In the genomic region with DNA sequence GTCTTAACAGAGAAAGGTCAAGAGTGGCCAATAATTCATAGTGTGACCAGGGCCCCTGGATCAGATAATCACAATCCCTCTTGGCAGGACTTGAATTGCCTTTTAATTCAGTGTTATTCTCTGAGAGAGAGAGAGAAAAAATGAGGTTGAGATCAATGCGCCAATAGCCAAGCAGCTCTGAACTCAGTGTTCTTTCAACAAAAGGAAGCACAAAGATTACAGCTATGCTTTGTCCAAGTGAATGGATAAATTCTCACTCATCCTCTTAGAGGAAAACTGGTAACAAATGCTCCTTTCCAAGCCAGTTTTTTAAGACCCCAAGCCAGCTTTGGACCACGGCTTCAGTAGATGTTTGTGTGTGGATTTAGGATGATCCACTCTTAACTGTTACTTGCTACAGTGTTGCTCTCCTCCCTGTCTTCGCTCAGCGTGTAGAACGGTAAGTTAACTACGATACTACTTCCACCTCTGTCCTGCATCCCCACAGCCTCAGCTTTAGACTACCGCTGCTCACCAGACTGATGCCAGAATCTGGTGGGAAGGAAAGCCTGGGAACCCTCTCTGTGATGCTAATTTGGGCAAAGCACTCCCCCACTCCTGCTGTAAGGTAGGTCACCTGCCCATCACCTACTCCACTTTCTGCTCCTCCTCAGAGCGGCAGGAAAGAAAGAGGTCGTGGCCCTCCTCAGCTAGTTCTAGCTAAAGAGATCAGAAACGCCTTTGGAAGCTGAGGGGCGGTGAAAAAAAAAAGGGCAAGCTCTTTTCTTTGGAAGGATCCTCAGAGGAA, we compare ENCODE assay signal across 1 cellular context.
TF ChIP-seq lines count a peak whose summit lies in the region.

No MANE protein-coding gene starts in this region.

TF ChIP-seq in HepG2, 621 proteins besides CTCF, POLR2A, EP300 and RAD21 (continued from another document):
- no peak for TF ChIP-seq ZNF343 (CRISPR knock-in tag; IDR thresholded peaks at IDR 0.05)
- TF ChIP-seq POLR2AphosphoS2 (IDR thresholded peaks at IDR 0.05; ENCODE audit: low read depth, low read length): no peak
- no peak for TF ChIP-seq CREM (IDR thresholded peaks at IDR 0.05)
- no peak for TF ChIP-seq CREM (CRISPR knock-in tag; IDR thresholded peaks at IDR 0.05)
- peak; percentile 93 for TF ChIP-seq ZNF317 (CRISPR knock-in tag; IDR thresholded peaks at IDR 0.05)
- TF ChIP-seq CEBPB (IDR thresholded peaks at IDR 0.05; ENCODE audit: borderline replicate concordance, low read depth, low read length): no peak
- TF ChIP-seq MAFK (conservative IDR thresholded peaks at IDR 0.05 in 1 of 2, IDR thresholded peaks at IDR 0.05 in 1 of 2; ENCODE audit: low read length in 2 of 2): no peak
- TF ChIP-seq RBM39 (IDR thresholded peaks at IDR 0.05; ENCODE audit: low read depth, low read length, poor library complexity, severe bottlenecking): no peak
- TF ChIP-seq, protein P1, sequence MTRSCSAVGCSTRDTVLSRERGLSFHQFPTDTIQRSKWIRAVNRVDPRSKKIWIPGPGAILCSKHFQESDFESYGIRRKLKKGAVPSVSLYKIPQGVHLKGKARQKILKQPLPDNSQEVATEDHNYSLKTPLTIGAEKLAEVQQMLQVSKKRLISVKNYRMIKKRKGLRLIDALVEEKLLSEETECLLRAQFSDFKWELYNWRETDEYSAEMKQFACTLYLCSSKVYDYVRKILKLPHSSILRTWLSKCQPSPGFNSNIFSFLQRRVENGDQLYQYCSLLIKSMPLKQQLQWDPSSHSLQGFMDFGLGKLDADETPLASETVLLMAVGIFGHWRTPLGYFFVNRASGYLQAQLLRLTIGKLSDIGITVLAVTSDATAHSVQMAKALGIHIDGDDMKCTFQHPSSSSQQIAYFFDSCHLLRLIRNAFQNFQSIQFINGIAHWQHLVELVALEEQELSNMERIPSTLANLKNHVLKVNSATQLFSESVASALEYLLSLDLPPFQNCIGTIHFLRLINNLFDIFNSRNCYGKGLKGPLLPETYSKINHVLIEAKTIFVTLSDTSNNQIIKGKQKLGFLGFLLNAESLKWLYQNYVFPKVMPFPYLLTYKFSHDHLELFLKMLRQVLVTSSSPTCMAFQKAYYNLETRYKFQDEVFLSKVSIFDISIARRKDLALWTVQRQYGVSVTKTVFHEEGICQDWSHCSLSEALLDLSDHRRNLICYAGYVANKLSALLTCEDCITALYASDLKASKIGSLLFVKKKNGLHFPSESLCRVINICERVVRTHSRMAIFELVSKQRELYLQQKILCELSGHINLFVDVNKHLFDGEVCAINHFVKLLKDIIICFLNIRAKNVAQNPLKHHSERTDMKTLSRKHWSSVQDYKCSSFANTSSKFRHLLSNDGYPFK (CRISPR knock-in tag; IDR thresholded peaks at IDR 0.05; ENCODE audit: borderline replicate concordance): no peak
